8 cellular contexts compared by ENCODE assay signal in genomic region chr19:4638828-4639530, GRCh38. TPM values are rescaled to one million over a fixed set of nuclear protein-coding genes. Genes with fewer than 3 reads are reported as not detected.
A peak's percentile ranks its signal among the peaks of the same experiment; 100 is the strongest.
DNase-seq lines count a peak whose midpoint lies in the region; ATAC-seq, FAIRE-seq and TF ChIP-seq lines count a peak whose summit lies in the region.

TSS of gene TNFAIP8L1 (plus strand) at chr19:4639516. CDS start at chr19:4651870, 12,354 bp downstream.

- H3K4me1 Mint-ChIP-seq in T-cell (peaks cover 27 to 38% (median 36%) of the 10 kb centered on the region in 3 donors), type B pancreatic cell (ENCODE audit: unreplicated experiment) (peaks cover 3% of the 10 kb centered on the region)

- H3K27me3 Mint-ChIP-seq in T-cell (no peaks in the 10 kb centered on the region), type B pancreatic cell (no peaks in the 10 kb centered on the region)

- H3K36me3 ChIP-seq in adrenal gland (replicated peaks in 1 of 2), result no peaks in the 10 kb centered on the region
- H3K36me3 ChIP-seq in heart left ventricle, result no peaks in the 10 kb centered on the region

- POLR2A ChIA-PET in T-cell (lab: Charles Lee), result no interaction called here

- H3K9me3 ChIP-seq in adrenal gland (replicated peaks in 1 of 3) (no peaks in the 10 kb centered on the region), heart left ventricle (no peaks in the 10 kb centered on the region)

- H3K9me3 Mint-ChIP-seq in T-cell (no peaks in the 10 kb centered on the region), type B pancreatic cell (no peaks in the 10 kb centered on the region)

- H3K4me3 ChIP-seq in adrenal gland, result peak within 1 kb of the TSS in 3 of 4 donors; percentile 22 to 65 (median 45)
- peak within 1 kb of the TSS; percentile 58 to 88 (median 81) for H3K4me3 ChIP-seq in heart left ventricle

- DNase-seq in GM12891 (ENCODE audit: insufficient read length, low spot score) (peak; percentile 100), NCI-H1436 treated with DMSO at 0.1 percent for 48 hours (lab: John Stamatoyannopoulos, UW) (peak; percentile 76), T-cell (peak; percentile 94 to 100 (median 98)), adrenal gland (peak; percentile 96 to 97 (median 97)), heart left ventricle (peak; percentile 97 to 99 (median 98)), posterior cingulate gyrus (peak; percentile 89 to 99 (median 96)), type B pancreatic cell (ENCODE audit: extremely low spot score, unreplicated experiment) (peak; percentile 99)

- WGBS in adrenal gland, 4 donors, result 2 to 5% (median 3%) methylated on average over 21 to 49 of the region's 49 CpGs
- WGBS in heart left ventricle, 4 donors, result 2 to 5% (median 3%) methylated on average over 24 to 49 of the region's 49 CpGs

- peaks cover 10 to 24% of the 10 kb centered on the region in 2 donors for H3K4me1 ChIP-seq in adrenal gland (replicated peaks in 1 of 2)
- H3K4me1 ChIP-seq in heart left ventricle, result peaks cover 0 to 63% (median 30%) of the 10 kb centered on the region in 12 donors

- CTCF ChIA-PET in T-cell (lab: Charles Lee), result no interaction called here

- peak within 1 kb of the TSS; percentile 98 to 99 for H3K27ac Mint-ChIP-seq in T-cell
- H3K27ac Mint-ChIP-seq in type B pancreatic cell, result peak within 1 kb of the TSS; percentile 76

- ATAC-seq in HG02840 (IDR thresholded peaks at IDR 0.05; ENCODE audit: low FRiP score, unreplicated experiment) (peak; percentile 69), T-cell (replicated peaks in 1 of 4) (peak; percentile 91 to 95 (median 93)), heart left ventricle (peak; percentile 93 to 95 (median 94))

- intact Hi-C loops in adrenal gland (cut with DNase I), result loop anchor here (5.0 kb wide), 2 partner anchors 62 to 82 kb away; partner anchors contain the start of gene SEMA6B (in 1 of the 2)
- intact Hi-C loops in heart left ventricle (cut with DNase I), result loop anchor here in 8 of 10 donors (1.0 to 5.0 kb wide), 3 partner anchors 9 to 82 kb away; partner anchors contain the start of gene SEMA6B (in 8 of the 8)
- intact Hi-C loops in posterior cingulate gyrus (cut with DNase I), result loop anchor here (5.0 kb wide), 1 partner anchor 82 kb away; the partner anchor contains the start of gene SEMA6B

- TF ChIP-seq CTCF in adrenal gland (IDR thresholded peaks at IDR 0.05), result no peak
- no peak for TF ChIP-seq CTCF in heart left ventricle (IDR thresholded peaks at IDR 0.05)
- no peak for TF ChIP-seq CTCF in type B pancreatic cell (conservative IDR thresholded peaks at IDR 0.05)

- no peaks in the 10 kb centered on the region for H3K36me3 Mint-ChIP-seq in T-cell
- no peaks in the 10 kb centered on the region for H3K36me3 Mint-ChIP-seq in type B pancreatic cell

- peak; percentile 52 for TF ChIP-seq POLR2A in GM12891 (IDR thresholded peaks at IDR 0.05; ENCODE audit: low read depth, low read length)
- TF ChIP-seq POLR2A in adrenal gland (IDR thresholded peaks at IDR 0.05), result no peak
- peak in 1 of 2 donors; percentile 32 for TF ChIP-seq POLR2A in heart left ventricle (IDR thresholded peaks at IDR 0.05)

- peak; percentile 96 for FAIRE-seq in GM12891 (lab: Jason Lieb, UNC)

- no peaks in the 10 kb centered on the region for H3K27me3 ChIP-seq in adrenal gland
- no peaks in the 10 kb centered on the region for H3K27me3 ChIP-seq in heart left ventricle

- H3K4me3 Mint-ChIP-seq in T-cell, result peak within 1 kb of the TSS; percentile 89 to 99 (median 96)
- H3K4me3 Mint-ChIP-seq in type B pancreatic cell, result peak within 1 kb of the TSS; percentile 94

- H3K27ac ChIP-seq in adrenal gland (peak within 1 kb of the TSS in 3 of 5 donors; percentile 48 to 67 (median 67)), heart left ventricle (peak within 1 kb of the TSS; percentile 7 to 92 (median 84))

TF ChIP-seq in GM12891, 5 proteins besides CTCF, POLR2A, EP300 and RAD21:
- TF ChIP-seq SPI1 (IDR thresholded peaks at IDR 0.05; ENCODE audit: low read depth, low read length) (peak; percentile 70), TAF1 (IDR thresholded peaks at IDR 0.05; ENCODE audit: low read depth, low read length) (no peak), POLR2AphosphoS5 (IDR thresholded peaks at IDR 0.05; ENCODE audit: low read depth, low read length) (0 out of 2 replicates have a peak, but pooled peaks have one; percentile 48), PAX5 (IDR thresholded peaks at IDR 0.05; ENCODE audit: insufficient read depth, low read length, severe bottlenecking) (no peak), POU2F2 (IDR thresholded peaks at IDR 0.05; ENCODE audit: low read depth, low read length) (peak; percentile 67; the same call in 1 of the 2 replicates)

RNA-seq across cellular contexts. Expression of gene TNFAIP8L1, which starts in this region (rescaled TPM):
- polyA plus RNA-seq in GM12891 (2012; ENCODE audit: low read depth, missing spikeins), result 9.2 TPM
- 10 to 100 TPM; 10.8 to 23.0 (median 19.5) TPM for total RNA-seq in T-cell
- total RNA-seq in adrenal gland, result 1 to 10 TPM; 3.9 to 8.1 (median 5.5) TPM
- polyA plus RNA-seq in adrenal gland, result 10 to 100 TPM in 1 of 3 donors, 1 to 10 TPM in 2; 2.6 to 13.8 (median 5.8) TPM
- total RNA-seq in heart left ventricle, result 10 to 100 TPM in 1 of 9 donors, 1 to 10 TPM in 8; 2.8 to 15.1 (median 5.8) TPM
- polyA plus RNA-seq in heart left ventricle, result 1 to 10 TPM; 6.1 to 6.2 TPM
- total RNA-seq in type B pancreatic cell (ENCODE audit: low replicate concordance), result 4.3 and 8.9 TPM in 2 replicates

Comparison
In these comparisons a context has a peak if more than half of its experiments do, and no peak if none do; other contexts are left out.
1. Peak in every context shown above with its lines: DNase-seq, ATAC-seq, H3K4me3 ChIP-seq and H3K27ac ChIP-seq.